In the genomic region with DNA sequence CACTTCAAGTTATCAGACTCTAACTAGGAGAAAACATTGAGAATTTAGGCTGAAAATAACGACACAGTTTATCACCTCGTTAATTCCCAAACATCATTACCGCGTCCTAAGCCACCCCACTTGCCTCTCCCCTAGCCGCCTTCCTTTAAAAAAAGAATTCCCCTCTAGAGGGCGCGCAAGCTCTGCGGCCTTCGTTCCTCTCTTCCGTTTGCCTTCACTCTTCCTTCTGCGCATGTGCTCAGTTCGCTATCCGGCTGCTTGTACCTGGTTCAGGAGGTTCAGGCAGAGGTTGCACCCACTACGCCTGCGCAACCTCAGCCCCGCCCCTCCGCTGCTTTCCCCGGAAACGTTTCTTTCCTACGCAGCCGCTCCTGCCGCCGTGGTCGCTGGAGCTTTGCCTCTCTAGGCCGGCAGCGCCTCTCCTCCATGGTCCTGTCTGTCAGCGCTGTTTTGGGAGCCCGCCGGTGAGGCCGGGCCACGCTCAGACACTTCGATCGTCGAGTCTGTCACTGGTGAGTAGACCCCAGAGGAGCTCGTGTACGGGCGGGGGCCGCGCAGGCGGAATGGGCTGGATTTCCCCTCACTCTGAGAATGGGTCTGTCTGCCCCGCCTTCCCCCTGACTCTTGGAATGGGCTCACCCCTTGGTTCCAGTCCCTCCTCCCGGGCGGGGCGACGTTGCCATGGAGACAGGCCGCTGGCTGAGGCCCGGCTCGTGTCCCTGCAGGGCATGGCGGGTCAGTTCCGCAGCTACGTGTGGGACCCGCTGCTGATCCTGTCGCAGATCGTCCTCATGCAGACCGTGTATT, we compare ENCODE assay signal across 8 cellular contexts. TPM values are rescaled to one million over a fixed set of nuclear protein-coding genes. Genes with fewer than 3 reads are reported as not detected.
DNase-seq lines count a peak whose midpoint lies in the region; ATAC-seq and TF ChIP-seq lines count a peak whose summit lies in the region.

A gene (plus strand): TSS at position 353 of the 807 bp plus-strand sequence. CDS start 376 bp downstream, at position 729.

- intact Hi-C loops in head of caudate nucleus (cut with DNase I): no loop called here

- H3K4me1 ChIP-seq in thymus (ENCODE audit: control insufficient read depth, insufficient read depth, low read length): peaks cover 6% of the 10 kb centered on the region

- H3K27ac ChIP-seq in SU-DHL-6 (ENCODE audit: low read depth, low read length) (peak within 1 kb of the TSS; percentile 73), thymus (ENCODE audit: low read depth) (peak within 1 kb of the TSS; percentile 98)

- H3K36me3 Mint-ChIP-seq in activated naive CD8-positive, alpha-beta T cell treated with anti-CD3 and anti-CD28 coated beads, Interleukin-2, amount 10 ng/mL, durations not matched to agents 7 days and 5 days: peaks cover 10% of the 10 kb centered on the region
- peaks cover 12% of the 10 kb centered on the region for H3K36me3 Mint-ChIP-seq in osteocyte (ENCODE audit: unreplicated experiment)

- H3K27me3 ChIP-seq in SU-DHL-6 (ENCODE audit: low read length) (no peaks in the 10 kb centered on the region), thymus (ENCODE audit: control insufficient read depth, insufficient read depth) (no peaks in the 10 kb centered on the region)

- H3K4me1 Mint-ChIP-seq in activated naive CD8-positive, alpha-beta T cell treated with anti-CD3 and anti-CD28 coated beads, Interleukin-2, amount 10 ng/mL, durations not matched to agents 7 days and 5 days: peaks cover 40% of the 10 kb centered on the region
- H3K4me1 Mint-ChIP-seq in osteocyte (ENCODE audit: unreplicated experiment): peaks cover 46% of the 10 kb centered on the region

- H3K27me3 Mint-ChIP-seq in activated naive CD8-positive, alpha-beta T cell treated with anti-CD3 and anti-CD28 coated beads, Interleukin-2, amount 10 ng/mL, durations not matched to agents 7 days and 5 days: no peaks in the 10 kb centered on the region
- H3K27me3 Mint-ChIP-seq in osteocyte (ENCODE audit: unreplicated experiment): no peaks in the 10 kb centered on the region

- H3K9me3 Mint-ChIP-seq in activated naive CD8-positive, alpha-beta T cell treated with anti-CD3 and anti-CD28 coated beads, Interleukin-2, amount 10 ng/mL, durations not matched to agents 7 days and 5 days: no peaks in the 10 kb centered on the region
- H3K9me3 Mint-ChIP-seq in osteocyte (ENCODE audit: unreplicated experiment): no peaks in the 10 kb centered on the region

- H3K4me2 ChIP-seq in SU-DHL-6 (ENCODE audit: low read depth, low read length, poor library complexity, severe bottlenecking): peak within 1 kb of the TSS; percentile 71

- WGBS in thymus: under 1% methylated on average over 55 of the region's 55 CpGs

- no peaks in the 10 kb centered on the region for H4K20me1 ChIP-seq in SU-DHL-6 (ENCODE audit: low read depth, low read length)

- peak within 1 kb of the TSS; percentile 90 for H3K27ac Mint-ChIP-seq in activated naive CD8-positive, alpha-beta T cell treated with anti-CD3 and anti-CD28 coated beads, Interleukin-2, amount 10 ng/mL, durations not matched to agents 7 days and 5 days
- H3K27ac Mint-ChIP-seq in osteocyte (ENCODE audit: unreplicated experiment): peak within 1 kb of the TSS; percentile 100

- H3K9ac ChIP-seq in SU-DHL-6 (ENCODE audit: low read length): peak within 1 kb of the TSS; percentile 78

- H3K4me3 Mint-ChIP-seq in activated naive CD8-positive, alpha-beta T cell treated with anti-CD3 and anti-CD28 coated beads, Interleukin-2, amount 10 ng/mL, durations not matched to agents 7 days and 5 days: peak within 1 kb of the TSS; percentile 97
- peak within 1 kb of the TSS; percentile 98 for H3K4me3 Mint-ChIP-seq in osteocyte (ENCODE audit: unreplicated experiment)

- H3K9me3 ChIP-seq in SU-DHL-6 (ENCODE audit: insufficient read depth, low read length): no peaks in the 10 kb centered on the region
- no peaks in the 10 kb centered on the region for H3K9me3 ChIP-seq in thymus (ENCODE audit: control insufficient read depth)

- peak within 1 kb of the TSS; percentile 85 for H3K4me3 ChIP-seq in SU-DHL-6 (ENCODE audit: insufficient read depth, low read length, poor library complexity, severe bottlenecking)
- peak within 1 kb of the TSS; percentile 82 for H3K4me3 ChIP-seq in thymus (ENCODE audit: low read length)

- H2AFZ ChIP-seq in SU-DHL-6 (ENCODE audit: low read depth, low read length, severe bottlenecking): peak within 1 kb of the TSS; percentile 79

- TF ChIP-seq CTCF in GM12873 (IDR thresholded peaks at IDR 0.05; ENCODE audit: insufficient read depth, low read depth, low read length, missing control alignments) (peak; percentile 85), SU-DHL-6 (IDR thresholded peaks at IDR 0.05; ENCODE audit: insufficient read depth, low read length, poor library complexity, severe bottlenecking) (peak; percentile 54), osteocyte (IDR thresholded peaks at IDR 0.05) (peak; percentile 92)

- H3K36me3 ChIP-seq in SU-DHL-6 (ENCODE audit: low read length): peaks cover 15% of the 10 kb centered on the region; the same call in 1 of the 2 replicates
- peaks cover 21% of the 10 kb centered on the region for H3K36me3 ChIP-seq in thymus (ENCODE audit: control insufficient read depth, insufficient read depth)

- POLR2A ChIA-PET in activated naive CD8-positive, alpha-beta T cell treated with anti-CD3 and anti-CD28 coated beads, Interleukin-2, amount 10 ng/mL, durations not matched to agents 7 days and 5 days (lab: Charles Lee): interaction anchor here (0.5 to 4.0 kb wide), 15 partner anchors 10 to 1772 kb away, joined by 3 to 49 read pairs (median 4); a partner anchor contains a TSS

- DNase-seq in NCI-H128 (lab: John Stamatoyannopoulos, UW; ENCODE audit: unreplicated experiment) (peak; percentile 97), head of caudate nucleus (peak; percentile 96 to 100 (median 98)), osteocyte (ENCODE audit: extremely low spot score, unreplicated experiment) (peak; percentile 99)
- peak; percentile 97 for DNase-seq in activated naive CD8-positive, alpha-beta T cell treated with anti-CD3 and anti-CD28 coated beads, Interleukin-2, amount 10 ng/mL, durations not matched to agents 7 days and 5 days

- ATAC-seq in HG02759 (IDR thresholded peaks at IDR 0.05; ENCODE audit: unreplicated experiment): peak; percentile 81
- peak; percentile 92 for ATAC-seq in activated naive CD8-positive, alpha-beta T cell treated with anti-CD3 and anti-CD28 coated beads, Interleukin-2, amount 10 ng/mL, durations not matched to agents 7 days and 5 days (ENCODE audit: low read depth)

- H3F3A ChIP-seq in SU-DHL-6 (ENCODE audit: insufficient read depth): peaks cover 8% of the 10 kb centered on the region

- no peaks in the 10 kb centered on the region; the same call in 1 of the 2 replicates for H3K79me2 ChIP-seq in SU-DHL-6 (ENCODE audit: insufficient read depth, low read length)

- no peaks in the 10 kb centered on the region for H3K9me2 ChIP-seq in SU-DHL-6 (replicated peaks; ENCODE audit: insufficient read depth, low read length)

RNA-seq across cellular contexts. Expression of the gene that starts here (rescaled TPM):
- 10 to 100 TPM; 34.9 to 38.6 TPM for total RNA-seq in activated naive CD8-positive, alpha-beta T cell treated with anti-CD3 and anti-CD28 coated beads, Interleukin-2, amount 10 ng/mL, durations not matched to agents 7 days and 5 days
- total RNA-seq in osteocyte: 23.7 and 23.8 TPM in 2 replicates
- 19.7 TPM for polyA plus RNA-seq in thymus

Comparison
In these comparisons a context has a peak if more than half of its experiments do, and no peak if none do; other contexts are left out.
1. Peak in every context shown above with its lines: DNase-seq, ATAC-seq, H3K4me3 ChIP-seq and H3K27ac ChIP-seq.